ENCODE assay signal across 3 cellular contexts in genomic region chr7:29365423-29365822, GRCh38.
TF ChIP-seq lines count a peak whose summit lies in the region.

No MANE protein-coding gene starts in this region.

TF ChIP-seq in SK-N-SH treated with all-trans-retinoic acid at 6 μM for 48 hours, 23 proteins besides CTCF, POLR2A, EP300 and RAD21 (continued from another document):
- peak; percentile 81 for TF ChIP-seq ZNF70 (CRISPR knock-in tag; IDR thresholded peaks at IDR 0.05)

TF ChIP-seq in SK-N-SH, 30 proteins besides CTCF, POLR2A, EP300 and RAD21 (continued from another document):
- TF ChIP-seq USF2 (IDR thresholded peaks at IDR 0.05; ENCODE audit: borderline replicate concordance, low read depth, low read length) (no peak), RXRA (IDR thresholded peaks at IDR 0.05; ENCODE audit: borderline replicate concordance, low read depth) (no peak)

TF ChIP-seq in H1, 55 proteins besides CTCF, POLR2A, EP300 and RAD21 (continued from another document):
- TF ChIP-seq ATF3 (IDR thresholded peaks at IDR 0.05; ENCODE audit: insufficient read depth, low read depth, low read length) (no peak), RNF2 (IDR thresholded peaks at IDR 0.05; ENCODE audit: borderline replicate concordance, low read depth, low read length, missing control alignments, poor library complexity, severe bottlenecking) (no peak), BACH1 (IDR thresholded peaks at IDR 0.05; ENCODE audit: low read length) (no peak), TBP (IDR thresholded peaks at IDR 0.05; ENCODE audit: low read depth, low read length) (no peak), POU5F1 (IDR thresholded peaks at IDR 0.05; ENCODE audit: low read depth, low read length) (no peak), CTBP2 (IDR thresholded peaks at IDR 0.05; ENCODE audit: borderline replicate concordance, insufficient read depth, insufficient read length, low read length) (no peak)
